Comparison of ENCODE assay signal across 8 cellular contexts in genomic region chr4:85127653-85128052, GRCh38.
A peak's percentile ranks its signal among the peaks of the same experiment; 100 is the strongest.
DNase-seq lines count a peak whose midpoint lies in the region; ATAC-seq and TF ChIP-seq lines count a peak whose summit lies in the region.

No MANE protein-coding gene starts in this region.

- H3K27ac ChIP-seq in right cardiac atrium (ENCODE audit: low read length) (no peak overlapping the region), sigmoid colon (no peak overlapping the region)

- H3K4me3 ChIP-seq in right cardiac atrium (ENCODE audit: low read length) = no peak overlapping the region
- H3K4me3 ChIP-seq in sigmoid colon = no peak overlapping the region

- no peaks in the 10 kb centered on the region for H3K9me3 ChIP-seq in right cardiac atrium (ENCODE audit: control insufficient read depth, low read length)
- no peaks in the 10 kb centered on the region for H3K9me3 ChIP-seq in sigmoid colon

- 39% methylated on average over 10 of the region's 10 CpGs for WGBS in right cardiac atrium
- 62 to 66% methylated on average over 10 of the region's 10 CpGs for WGBS in sigmoid colon, 2 donors

- no peaks in the 10 kb centered on the region for H3K27me3 ChIP-seq in right cardiac atrium (ENCODE audit: control insufficient read depth, insufficient read depth)
- no peaks in the 10 kb centered on the region for H3K27me3 ChIP-seq in sigmoid colon

- no peaks in the 10 kb centered on the region for H3K36me3 ChIP-seq in sigmoid colon

- no peak for TF ChIP-seq EP300 in sigmoid colon (IDR thresholded peaks at IDR 0.05)

- TF ChIP-seq CTCF in sigmoid colon (IDR thresholded peaks at IDR 0.05) = no peak

- no peak for TF ChIP-seq POLR2A in sigmoid colon (IDR thresholded peaks at IDR 0.05)

- intact Hi-C loops in right cardiac atrium (cut with DNase I) = no loop called here
- intact Hi-C loops in sigmoid colon (cut with DNase I) = no loop called here

- peak; percentile 87 for ATAC-seq in GM19455 (IDR thresholded peaks at IDR 0.05; ENCODE audit: unreplicated experiment)
- ATAC-seq in HG03354 (IDR thresholded peaks at IDR 0.05; ENCODE audit: poor library complexity, severe bottlenecking, unreplicated experiment) = peak; percentile 100
- ATAC-seq in right cardiac atrium = peak; percentile 56 to 61
- ATAC-seq in activated CD4-positive, CD25-positive, alpha-beta regulatory T cell treated with anti-CD3 and anti-CD28 coated beads, Interleukin-2, amount 50 U/mL, for 24 hours = no peak

- H3K4me1 ChIP-seq in right cardiac atrium (ENCODE audit: control insufficient read depth, insufficient read depth, low read length) (no peaks in the 10 kb centered on the region), sigmoid colon (no peaks in the 10 kb centered on the region)

- DNase-seq in GM03348 (ENCODE audit: low spot score) (peak; percentile 66), SW 1271 (lab: John Stamatoyannopoulos, UW) (peak; percentile 6 to 11), right cardiac atrium (peak in 2 of 3 donors; percentile 49 to 54), dedifferentiated amniotic fluid mesenchymal stem cell (ENCODE audit: extremely low spot score) (no peak), sigmoid colon (no peak)

Comparison
In these comparisons a context has a peak if more than half of its experiments do, and no peak if none do; other contexts are left out.
1. DNase-seq: peak in GM03348 (single experiment), SW 1271 (2 of 2) and right cardiac atrium (2 of 3); none in dedifferentiated amniotic fluid mesenchymal stem cell (single experiment) and sigmoid colon (single experiment).
2. ATAC-seq: peak in GM19455 (single experiment), HG03354 (single experiment) and right cardiac atrium (2 of 2); none in activated CD4-positive, CD25-positive, alpha-beta regulatory T cell treated with anti-CD3 and anti-CD28 coated beads, Interleukin-2, amount 50 U/mL, for 24 hours (0 of 2).